Comparison of ENCODE assay signal across 9 cellular contexts in genomic region chr7:39567294-39567693, GRCh38. TPM values are rescaled to one million over a fixed set of nuclear protein-coding genes. Genes with fewer than 3 reads are reported as not detected.
A peak's percentile ranks its signal among the peaks of the same experiment; 100 is the strongest.
DNase-seq lines count a peak whose midpoint lies in the region; ATAC-seq and TF ChIP-seq lines count a peak whose summit lies in the region.
"Had no signal": no experiment of that assay in that cellular context is flagged by ENCODE, and none has a peak within 500 bp of the region (broad histone marks: within the 10 kb centered on the region; RNA-seq: fewer than 3 reads in every experiment).

No MANE protein-coding gene starts in this region.

- H2BK120ac ChIP-seq in IMR-90 (ENCODE audit: low read depth, low read length): no peak overlapping the region

- H3K4me1 ChIP-seq in BLaER1 (peaks cover 19% of the 10 kb centered on the region), IMR-90 (ENCODE audit: control insufficient read depth, insufficient read depth, low read length) (peaks cover 3% of the 10 kb centered on the region; the same call in 1 of the 2 replicates)

- peak overlapping the region; percentile 38; the same call in 1 of the 2 replicates for H3K23ac ChIP-seq in IMR-90 (ENCODE audit: low read depth, low read length)

- H3K79me1 ChIP-seq in IMR-90 (ENCODE audit: low read depth in 1 of 2, low read length in 2 of 2): peaks cover 17 to 32% of the 10 kb centered on the region in 2 experiments; a peak in 3 of 4 replicates

- CTCF ChIA-PET in IMR-90 (lab: Yijun Ruan, JAX): interaction anchor here (0.6 to 1.8 kb wide), 2 partner anchors 13 to 34 kb away, joined by 3 to 4 read pairs; no protein-coding TSS in a partner anchor

- H3K9me1 ChIP-seq in IMR-90 (ENCODE audit: insufficient read depth, low read length): no peaks in the 10 kb centered on the region

- H2BK5ac ChIP-seq in IMR-90 (ENCODE audit: low read depth, low read length, poor library complexity, severe bottlenecking): no peak overlapping the region

- no peak overlapping the region for H3K14ac ChIP-seq in IMR-90 (replicated peaks; ENCODE audit: low read depth, low read length)

- H3K27ac ChIP-seq in BLaER1 (no peak overlapping the region), IMR-90 (ENCODE audit: insufficient read depth, low read length) (no peak overlapping the region)

- peaks cover 4% of the 10 kb centered on the region for H3K36me3 Mint-ChIP-seq in chondrocyte (ENCODE audit: low read depth)
- H3K36me3 Mint-ChIP-seq in natural killer cell treated with Interleukin-12 subunit alpha and Interleukin-12 subunit beta and Interleukin-15 and Interleukin-18, amount 100 ng/mL, for 72 hours: no peaks in the 10 kb centered on the region

- H3K9me3 Mint-ChIP-seq in chondrocyte (ENCODE audit: low read depth): no peaks in the 10 kb centered on the region
- H3K9me3 Mint-ChIP-seq in natural killer cell treated with Interleukin-12 subunit alpha and Interleukin-12 subunit beta and Interleukin-15 and Interleukin-18, amount 100 ng/mL, for 72 hours: no peaks in the 10 kb centered on the region

- H3K56ac ChIP-seq in IMR-90 (ENCODE audit: extremely low read depth, insufficient read depth, low read length): peak overlapping the region; percentile 65; the same call in 1 of the 2 replicates

- H3K27me3 ChIP-seq in BLaER1 (no peaks in the 10 kb centered on the region), IMR-90 (ENCODE audit: control insufficient read depth, insufficient read depth, low read length) (no peaks in the 10 kb centered on the region)

- peaks cover 18% of the 10 kb centered on the region for H3K4me1 Mint-ChIP-seq in chondrocyte (ENCODE audit: low read depth)
- H3K4me1 Mint-ChIP-seq in natural killer cell treated with Interleukin-12 subunit alpha and Interleukin-12 subunit beta and Interleukin-15 and Interleukin-18, amount 100 ng/mL, for 72 hours (ENCODE audit: low read depth in 2 of 2): peaks cover 19 to 24% of the 10 kb centered on the region in 2 donors

- H3K18ac ChIP-seq in IMR-90 (ENCODE audit: low read depth, low read length): no peak overlapping the region

- dilution Hi-C loops in IMR-90 (cut with HindIII; ENCODE audit: low sequenced_read_pairs, unreplicated experiment): no loop called here

- H3K27ac Mint-ChIP-seq in chondrocyte (ENCODE audit: unreplicated experiment): no peak overlapping the region
- H3K27ac Mint-ChIP-seq in natural killer cell treated with Interleukin-12 subunit alpha and Interleukin-12 subunit beta and Interleukin-15 and Interleukin-18, amount 100 ng/mL, for 72 hours: peak overlapping the region in 1 of 2 donors; percentile 82

- H3K4me3 ChIP-seq in BLaER1 (peak overlapping the region; percentile 86), IMR-90 (ENCODE audit: insufficient read depth, low read depth, low read length) (peak overlapping the region; percentile 97)

- BruUV-seq in IMR-90 (replicated peaks; lab: Mats Ljungman, UMichigan): no TSS peak

- TF ChIP-seq CTCF in IMR-90 (conservative IDR thresholded peaks at IDR 0.05; ENCODE audit: low read depth, low read length): no peak
- TF ChIP-seq CTCF in chondrocyte (IDR thresholded peaks at IDR 0.05): no peak

- no peak overlapping the region for H2AK9ac ChIP-seq in IMR-90 (replicated peaks; ENCODE audit: low read depth, low read length, poor library complexity)

- H3K9ac ChIP-seq in BLaER1 (peak overlapping the region; percentile 90), IMR-90 (ENCODE audit: low read depth, low read length) (peak overlapping the region; percentile 99; the same call in 1 of the 2 replicates)

- TF ChIP-seq POLR2A in IMR-90 (IDR thresholded peaks at IDR 0.05; ENCODE audit: low read depth, low read length): no peak

- no peak overlapping the region for H2AFZ ChIP-seq in IMR-90 (replicated peaks; ENCODE audit: low read length, poor library complexity)

- no peak overlapping the region for H2BK20ac ChIP-seq in IMR-90 (ENCODE audit: low read depth, low read length)

- no peak overlapping the region for H3K4ac ChIP-seq in IMR-90 (ENCODE audit: low read depth, low read length)

- no peak overlapping the region for H4K8ac ChIP-seq in IMR-90 (ENCODE audit: low read depth in 2 of 2, low read length in 2 of 2)

- in situ Hi-C loops in IMR-90 (cut with MboI; ENCODE audit: low sequenced_read_pairs): no loop called here

- H2AK5ac ChIP-seq in IMR-90 (ENCODE audit: low read depth, low read length): no peak overlapping the region

- POLR2A ChIA-PET in IMR-90 (lab: Charles Lee; ENCODE audit: unreplicated experiment): no interaction called here

- TF ChIP-seq RAD21 in IMR-90 (IDR thresholded peaks at IDR 0.05; ENCODE audit: low read length): no peak

- peak; percentile 32 for DNase-seq in IMR-90
- DNase-seq in chondrocyte (ENCODE audit: low spot score): no peak
- DNase-seq in natural killer cell treated with Interleukin-12 subunit alpha and Interleukin-12 subunit beta and Interleukin-15 and Interleukin-18, amount 100 ng/mL, for 72 hours (ENCODE audit: low spot score): no peak
- no peak for DNase-seq in NCI-H226
- DNase-seq in putamen (ENCODE audit: low spot score): no peak
- no peak for DNase-seq in MV-4-11 (lab: John Stamatoyannopoulos, UW)
- DNase-seq: NCI-H187 had no signal

- H4K91ac ChIP-seq in IMR-90 (ENCODE audit: insufficient read depth, low read depth, low read length): no peak overlapping the region

- intact Hi-C loops in IMR-90 (cut with micrococcal nuclease): no loop called here

- no peak overlapping the region for H2BK15ac ChIP-seq in IMR-90 (ENCODE audit: low read depth, low read length)

- ATAC-seq in IMR-90 (ENCODE audit: low read depth) (no peak), GM21717 (IDR thresholded peaks at IDR 0.05; ENCODE audit: unreplicated experiment) (no peak)
- ATAC-seq in natural killer cell treated with Interleukin-12 subunit alpha and Interleukin-12 subunit beta and Interleukin-15 and Interleukin-18, amount 100 ng/mL, for 72 hours: no peak

- peak overlapping the region; percentile 97 for H3K4me3 Mint-ChIP-seq in chondrocyte (ENCODE audit: unreplicated experiment)
- H3K4me3 Mint-ChIP-seq in natural killer cell treated with Interleukin-12 subunit alpha and Interleukin-12 subunit beta and Interleukin-15 and Interleukin-18, amount 100 ng/mL, for 72 hours: peak overlapping the region; percentile 97

- H4K20me1 ChIP-seq in BLaER1 (no peaks in the 10 kb centered on the region; the same call in 1 of the 2 replicates), IMR-90 (ENCODE audit: insufficient read depth, low read length) (no peaks in the 10 kb centered on the region)

- no peaks in the 10 kb centered on the region for H3K9me3 ChIP-seq in BLaER1
- H3K9me3 ChIP-seq in IMR-90 (ENCODE audit: control insufficient read depth, insufficient read depth, low read length): no peaks in the 10 kb centered on the region

- H3K36me3 ChIP-seq in BLaER1: peaks cover 26% of the 10 kb centered on the region
- peaks cover 6% of the 10 kb centered on the region; the same call in 1 of the 2 replicates for H3K36me3 ChIP-seq in IMR-90 (ENCODE audit: control insufficient read depth, insufficient read depth, low read length)

- no peak overlapping the region for H4K5ac ChIP-seq in IMR-90 (ENCODE audit: low read depth, low read length)

- WGBS in IMR-90 (ENCODE audit: extremely low coverage in 2 of 2, insufficient read length in 1 of 2), 2 experiments: no CpG with 5 or more reads among the region's 2 CpGs

- H3K27me3 Mint-ChIP-seq in chondrocyte (ENCODE audit: low read depth): no peaks in the 10 kb centered on the region
- no peaks in the 10 kb centered on the region for H3K27me3 Mint-ChIP-seq in natural killer cell treated with Interleukin-12 subunit alpha and Interleukin-12 subunit beta and Interleukin-15 and Interleukin-18, amount 100 ng/mL, for 72 hours

- peak overlapping the region; percentile 96 for H3K4me2 ChIP-seq in BLaER1
- peak overlapping the region; percentile 95 for H3K4me2 ChIP-seq in IMR-90 (ENCODE audit: low read depth, low read length)

TF ChIP-seq in IMR-90, 13 proteins besides CTCF, POLR2A, EP300 and RAD21:
- no peak for TF ChIP-seq CHD1 (IDR thresholded peaks at IDR 0.05; ENCODE audit: low read depth, low read length)

RNA-seq across cellular contexts. Expression of gene YAE1, which starts 1.1 kb away (rescaled TPM):
- total RNA-seq in IMR-90 (2012; rRNA removed) (36.7 and 37.8 TPM in 2 replicates), chondrocyte (14.9 to 24.3 TPM (median 15.2 TPM) in 3 replicates)
- 23.9 and 28.6 TPM in 2 replicates for polyA plus RNA-seq in IMR-90 (2012; rRNA removed)
- polyA plus RNA-seq in IMR-90 (2012; cell fraction: cytosol; rRNA removed): 4.0 and 8.9 TPM in 2 replicates
- 2.0 and 15.9 TPM in 2 replicates for polyA plus RNA-seq in IMR-90 (2012; cell fraction: nucleus; rRNA removed; ENCODE audit: low replicate concordance)
- 1 to 10 TPM; 7.1 to 9.0 TPM for total RNA-seq in natural killer cell treated with Interleukin-12 subunit alpha and Interleukin-12 subunit beta and Interleukin-15 and Interleukin-18, amount 100 ng/mL, for 72 hours

RNA-seq across cellular contexts. Expression of gene RALA, which starts 56.1 kb away (rescaled TPM):
- total RNA-seq in IMR-90 (2012; rRNA removed): 7.7 and 15.8 TPM in 2 replicates
- 20.5 and 21.1 TPM in 2 replicates for polyA plus RNA-seq in IMR-90 (2012; rRNA removed)
- 4.4 and 6.5 TPM in 2 replicates for polyA plus RNA-seq in IMR-90 (2012; cell fraction: cytosol; rRNA removed)
- 3.3 and 9.8 TPM in 2 replicates for polyA plus RNA-seq in IMR-90 (2012; cell fraction: nucleus; rRNA removed; ENCODE audit: low replicate concordance)
- total RNA-seq in chondrocyte: 29.2 to 37.4 TPM (median 35.2 TPM) in 3 replicates
- 10 to 100 TPM; 22.0 to 28.6 TPM for total RNA-seq in natural killer cell treated with Interleukin-12 subunit alpha and Interleukin-12 subunit beta and Interleukin-15 and Interleukin-18, amount 100 ng/mL, for 72 hours
